In genomic region chr19:55113570-55114039, GRCh38 we compare ENCODE assay signal across 7 cellular contexts. TPM values are rescaled to one million over a fixed set of nuclear protein-coding genes. Genes with fewer than 3 reads are reported as not detected.
DNase-seq lines count a peak whose midpoint lies in the region; ATAC-seq and TF ChIP-seq lines count a peak whose summit lies in the region.

No MANE protein-coding gene starts in this region.

- no peak for TF ChIP-seq POLR2A in testis (IDR thresholded peaks at IDR 0.05)

- peaks cover 34% of the 10 kb centered on the region for H3K4me1 ChIP-seq in testis

- 27 to 31% methylated on average over 11 to 12 of the region's 12 CpGs for WGBS in testis, 2 donors

- peak; percentile 35 for DNase-seq in HuH-7.5 (ENCODE audit: low spot score)
- DNase-seq in chondrocyte (ENCODE audit: low spot score): no peak
- peak; percentile 62 to 87 for DNase-seq in left colon
- peak; percentile 93 for DNase-seq in testis
- DNase-seq in CD14-positive monocyte (ENCODE audit: low spot score): no peak

- no peaks in the 10 kb centered on the region for H3K27me3 ChIP-seq in testis

- H3K4me1 Mint-ChIP-seq in chondrocyte (ENCODE audit: low read depth): peaks cover 45% of the 10 kb centered on the region
- H3K4me1 Mint-ChIP-seq in CD14-positive monocyte: peaks cover 31% of the 10 kb centered on the region

- peaks cover 4% of the 10 kb centered on the region for H3K36me3 Mint-ChIP-seq in chondrocyte (ENCODE audit: low read depth)
- H3K36me3 Mint-ChIP-seq in CD14-positive monocyte: peaks cover 25 to 56% of the 10 kb centered on the region in 2 donors

- H3K27ac Mint-ChIP-seq in chondrocyte (ENCODE audit: unreplicated experiment): peak overlapping the region; percentile 88
- peak overlapping the region in 2 of 7 donors; percentile 20 to 30 for H3K27ac Mint-ChIP-seq in CD14-positive monocyte

- ATAC-seq in left colon: no peak
- ATAC-seq in GM21717 (IDR thresholded peaks at IDR 0.05; ENCODE audit: unreplicated experiment): no peak
- no peak for ATAC-seq in HG03175 (IDR thresholded peaks at IDR 0.05; ENCODE audit: unreplicated experiment)

- no peak overlapping the region for H3K4me3 ChIP-seq in testis

- H3K27me3 Mint-ChIP-seq in chondrocyte (ENCODE audit: low read depth) (no peaks in the 10 kb centered on the region), CD14-positive monocyte (ENCODE audit: low read depth in 3 of 3) (peaks cover 0 to 1% (median 1%) of the 10 kb centered on the region in 3 donors)

- no peak for TF ChIP-seq CTCF in chondrocyte (IDR thresholded peaks at IDR 0.05)
- no peak for TF ChIP-seq CTCF in testis (IDR thresholded peaks at IDR 0.05)
- no peak for TF ChIP-seq CTCF in CD14-positive monocyte (IDR thresholded peaks at IDR 0.05)

- H3K9me3 Mint-ChIP-seq in chondrocyte (ENCODE audit: low read depth) (no peaks in the 10 kb centered on the region), CD14-positive monocyte (no peaks in the 10 kb centered on the region)

- intact Hi-C loops in left colon (cut with DNase I, micrococcal nuclease) (no loop called here), testis (cut with DNase I; ENCODE audit: low total_unique reads) (no loop called here), CD14-positive monocyte (cut with micrococcal nuclease) (loop anchor here in 1 of 2 donors (10.0 kb wide), 1 partner anchor 141 kb away; the partner anchor contains the start of gene PPP6R1)

- H3K9me3 ChIP-seq in testis: no peaks in the 10 kb centered on the region

- H3K27ac ChIP-seq in testis: peak overlapping the region; percentile 73 to 79

- H3K4me3 Mint-ChIP-seq in chondrocyte (ENCODE audit: unreplicated experiment) (peak overlapping the region; percentile 31), CD14-positive monocyte (no peak overlapping the region)

- no peaks in the 10 kb centered on the region for H3K36me3 ChIP-seq in testis (ENCODE audit: low read depth, missing control alignments)

RNA-seq across cellular contexts. Expression of gene PPP1R12C, which starts 3.8 kb away (rescaled TPM):
- total RNA-seq in chondrocyte (86.1 to 111 TPM (median 103 TPM) in 3 replicates), left colon (100 to 1,000 TPM; 102 to 118 TPM), testis (100 to 1,000 TPM; 184 to 206 TPM)
- polyA plus RNA-seq in testis (ENCODE audit: insufficient read depth, low read depth, low replicate concordance) (220 TPM), CD14-positive monocyte (1 to 10 TPM; 2.1 to 2.6 TPM)

RNA-seq across cellular contexts. Expression of gene TNNT1, which starts 35.4 kb away (rescaled TPM):
- total RNA-seq in chondrocyte: 0.62 TPM in 1 of 3 replicates, not detected in the others
- total RNA-seq in left colon: under 1 TPM; 0.40 to 0.70 TPM
- total RNA-seq in testis: 10 to 100 TPM; 13.0 to 14.5 TPM
- 84.0 TPM for polyA plus RNA-seq in testis (ENCODE audit: insufficient read depth, low read depth, low replicate concordance)
- polyA plus RNA-seq in CD14-positive monocyte: 10 to 100 TPM in 1 of 2 donors, 1 to 10 TPM in 1; 9.8 to 41.9 TPM

RNA-seq across cellular contexts. Expression of gene EPS8L1, which starts 37.9 kb away (rescaled TPM):
- total RNA-seq in chondrocyte (4.1 to 7.9 TPM (median 6.8 TPM) in 3 replicates), left colon (10 to 100 TPM; 42.1 to 75.9 TPM), testis (1 to 10 TPM; 3.4 to 3.6 TPM)
- polyA plus RNA-seq in testis (ENCODE audit: insufficient read depth, low read depth, low replicate concordance) (13.3 TPM), CD14-positive monocyte (1 to 10 TPM; 1.5 to 1.8 TPM)

RNA-seq across cellular contexts. Expression of gene TNNI3, which starts 43.9 kb away (rescaled TPM):
- total RNA-seq in chondrocyte: not detected in 3 replicates
- total RNA-seq in left colon: 1 to 10 TPM in 1 of 2 donors, not detected in 1; 1.1 TPM
- 10 to 100 TPM; 14.2 to 30.3 TPM for total RNA-seq in testis
- polyA plus RNA-seq in testis (ENCODE audit: insufficient read depth, low read depth, low replicate concordance): 20.8 TPM
- 1 to 10 TPM in 1 of 2 donors, not detected in 1; 1.2 TPM for polyA plus RNA-seq in CD14-positive monocyte

RNA-seq across cellular contexts. Expression of gene RDH13, which starts 50.7 kb away (rescaled TPM):
- total RNA-seq in chondrocyte: 9.7 to 13.7 TPM (median 11.1 TPM) in 3 replicates
- total RNA-seq in left colon: 10 to 100 TPM; 50.5 to 69.3 TPM
- 10 to 100 TPM; 22.5 to 24.3 TPM for total RNA-seq in testis
- polyA plus RNA-seq in testis (ENCODE audit: insufficient read depth, low read depth, low replicate concordance): 13.9 TPM
- 1 to 10 TPM; 1.6 to 2.3 TPM for polyA plus RNA-seq in CD14-positive monocyte

Comparison
In these comparisons a context has a peak if more than half of its experiments do, and no peak if none do; other contexts are left out.
1. DNase-seq: peak in HuH-7.5 (single experiment), left colon (2 of 2) and testis (single experiment); none in chondrocyte (single experiment) and CD14-positive monocyte (single experiment).